ENCODE assay signal across 10 cellular contexts in genomic region chr5:32572778-32573480, GRCh38. TPM values are rescaled to one million over a fixed set of nuclear protein-coding genes. Genes with fewer than 3 reads are reported as not detected.
A peak's percentile ranks its signal among the peaks of the same experiment; 100 is the strongest.
DNase-seq lines count a peak whose midpoint lies in the region; ATAC-seq and TF ChIP-seq lines count a peak whose summit lies in the region.
"Had no signal": no experiment of that assay in that cellular context is flagged by ENCODE, and none has a peak within 500 bp of the region (broad histone marks: within the 10 kb centered on the region; RNA-seq: fewer than 3 reads in every experiment).

No MANE protein-coding gene starts in this region.

- H4K20me1 ChIP-seq in KMS-11 (ENCODE audit: insufficient read depth) = no peaks in the 10 kb centered on the region

- H3K27ac Mint-ChIP-seq in natural killer cell = no peak overlapping the region
- H3K27ac Mint-ChIP-seq: activated naive CD8-positive, alpha-beta T cell treated with anti-CD3 and anti-CD28 coated beads, Interleukin-2, amount 10 ng/mL, durations not matched to agents 7 days and 5 days had no signal

- intact Hi-C loops in natural killer cell (cut with micrococcal nuclease) = no loop called here
- intact Hi-C loops in testis (cut with DNase I; ENCODE audit: low total_unique reads) = no loop called here

- H3K27me3 Mint-ChIP-seq in natural killer cell (ENCODE audit: low read depth in 2 of 2) = no peaks in the 10 kb centered on the region

- H2AFZ ChIP-seq in KMS-11 (ENCODE audit: low read depth) = 0 out of 2 replicates have a peak overlapping the region, but pooled peaks have one; percentile 1

- peak overlapping the region; percentile 77 for H3K27ac ChIP-seq in KMS-11
- H3K27ac ChIP-seq in testis = no peak overlapping the region
- H3K27ac ChIP-seq: C4-2B had no signal

- H3K36me3 Mint-ChIP-seq in natural killer cell = no peaks in the 10 kb centered on the region
- H3K36me3 Mint-ChIP-seq: activated naive CD8-positive, alpha-beta T cell treated with anti-CD3 and anti-CD28 coated beads, Interleukin-2, amount 10 ng/mL, durations not matched to agents 7 days and 5 days had no signal

- ATAC-seq in GM19372 (IDR thresholded peaks at IDR 0.05; ENCODE audit: low read depth, unreplicated experiment) (peak; percentile 90), HG02884 (IDR thresholded peaks at IDR 0.05; ENCODE audit: unreplicated experiment) (peak; percentile 88), natural killer cell (no peak)
- ATAC-seq in stimulated activated naive CD8-positive, alpha-beta T cell treated with anti-CD3 and anti-CD28 coated beads, Interleukin-15, Interleukin-2, amounts not matched to agents 100 U/mL and 50 U/mL, for 24 hours = no peak

- H3K9me3 Mint-ChIP-seq in natural killer cell = no peaks in the 10 kb centered on the region
- H3K9me3 Mint-ChIP-seq: activated naive CD8-positive, alpha-beta T cell treated with anti-CD3 and anti-CD28 coated beads, Interleukin-2, amount 10 ng/mL, durations not matched to agents 7 days and 5 days had no signal

- H3K27me3 ChIP-seq in KMS-11 (ENCODE audit: insufficient read depth, low read depth) (no peaks in the 10 kb centered on the region), testis (no peaks in the 10 kb centered on the region)

- H3K36me3 ChIP-seq in KMS-11 (ENCODE audit: insufficient read depth) = no peaks in the 10 kb centered on the region
- no peaks in the 10 kb centered on the region for H3K36me3 ChIP-seq in testis (ENCODE audit: low read depth, missing control alignments)

- peak overlapping the region; percentile 49 for H3K4me3 ChIP-seq in GM12865 (ENCODE audit: low read depth, low read length)
- H3K4me3 ChIP-seq in KMS-11 (IDR thresholded peaks at IDR 0.05; ENCODE audit: insufficient read depth, low read depth, low read length) = no peak overlapping the region
- H3K4me3 ChIP-seq in testis = no peak overlapping the region

- H3K9me3 ChIP-seq in testis = no peaks in the 10 kb centered on the region

- H3K4me1 ChIP-seq in KMS-11 (ENCODE audit: low read depth, poor library complexity, severe bottlenecking) (peaks cover 98% of the 10 kb centered on the region), testis (no peaks in the 10 kb centered on the region)

- DNase-seq in GM12865 (ENCODE audit: low read depth) = peak; percentile 94
- no peak for DNase-seq in stimulated activated naive CD8-positive, alpha-beta T cell treated with anti-CD3 and anti-CD28 coated beads, Interleukin-15, Interleukin-2, amounts not matched to agents 100 U/mL and 50 U/mL, for 24 hours
- DNase-seq in amniotic stem cell (lab: John Stamatoyannopoulos, UW) = no peak
- no peak for DNase-seq in natural killer cell
- DNase-seq in testis = no peak
- DNase-seq: activated naive CD8-positive, alpha-beta T cell treated with anti-CD3 and anti-CD28 coated beads, Interleukin-2, amount 10 ng/mL, durations not matched to agents 7 days and 5 days had no signal

- H3K79me2 ChIP-seq in KMS-11 (ENCODE audit: insufficient read depth, low read depth) = peaks cover 18% of the 10 kb centered on the region; the same call in 1 of the 2 replicates

- no peaks in the 10 kb centered on the region for H3K4me1 Mint-ChIP-seq in natural killer cell
- H3K4me1 Mint-ChIP-seq: activated naive CD8-positive, alpha-beta T cell treated with anti-CD3 and anti-CD28 coated beads, Interleukin-2, amount 10 ng/mL, durations not matched to agents 7 days and 5 days had no signal

- no peak overlapping the region for H3K4me3 Mint-ChIP-seq in natural killer cell
- H3K4me3 Mint-ChIP-seq: activated naive CD8-positive, alpha-beta T cell treated with anti-CD3 and anti-CD28 coated beads, Interleukin-2, amount 10 ng/mL, durations not matched to agents 7 days and 5 days had no signal

- no peak for TF ChIP-seq CTCF in GM12865 (IDR thresholded peaks at IDR 0.05; ENCODE audit: insufficient read depth, low read depth, low read length, missing control alignments)
- TF ChIP-seq CTCF in KMS-11 (conservative IDR thresholded peaks at IDR 0.05; ENCODE audit: low read depth, low read length) = no peak
- TF ChIP-seq CTCF in natural killer cell (IDR thresholded peaks at IDR 0.05) = no peak
- no peak for TF ChIP-seq CTCF in testis (IDR thresholded peaks at IDR 0.05)

- 82 to 85% methylated on average over 8 of the region's 8 CpGs for WGBS in testis, 2 donors

- peak overlapping the region; percentile 17 for H3K9ac ChIP-seq in KMS-11

- TF ChIP-seq POLR2A in testis (IDR thresholded peaks at IDR 0.05) = no peak

- peak overlapping the region; percentile 70 for H3K4me2 ChIP-seq in KMS-11

RNA-seq across cellular contexts. Expression of gene SUB1, which starts 12.4 kb away (rescaled TPM):
- total RNA-seq in natural killer cell = 100 to 1,000 TPM; 330 to 352 (median 338) TPM
- 100 to 1,000 TPM; 147 to 210 TPM for total RNA-seq in testis
- polyA plus RNA-seq in testis (ENCODE audit: insufficient read depth, low read depth, low replicate concordance) = 195 TPM

Comparison
In these comparisons a context has a peak if more than half of its experiments do, and no peak if none do; other contexts are left out.
1. ATAC-seq: peak in GM19372 (single experiment) and HG02884 (single experiment); none in stimulated activated naive CD8-positive, alpha-beta T cell treated with anti-CD3 and anti-CD28 coated beads, Interleukin-15, Interleukin-2, amounts not matched to agents 100 U/mL and 50 U/mL, for 24 hours (single experiment) and natural killer cell (0 of 3).